Comparison of ENCODE assay signal across 8 cellular contexts in genomic region chr3:13192471-13193213, GRCh38.
DNase-seq lines count a peak whose midpoint lies in the region; ATAC-seq, FAIRE-seq and TF ChIP-seq lines count a peak whose summit lies in the region.

No MANE protein-coding gene starts in this region.

- H4K91ac ChIP-seq in mesenchymal stem cell (ENCODE audit: low read length): no peak overlapping the region

- no peak overlapping the region for H3K4ac ChIP-seq in mesenchymal stem cell (ENCODE audit: low read depth in 1 of 2, low read length in 2 of 2)

- no peaks in the 10 kb centered on the region for H3K27me3 ChIP-seq in BLaER1
- H3K27me3 ChIP-seq in GM12878 (replicated peaks in 1 of 2; ENCODE audit: control insufficient read depth in 2 of 2, insufficient read depth in 2 of 2, low read length in 1 of 2): peaks cover 3 to 5% of the 10 kb centered on the region in 2 experiments; a peak in 3 of 4 replicates
- peaks cover 29 to 42% of the 10 kb centered on the region in 2 experiments for H3K27me3 ChIP-seq in mesenchymal stem cell (ENCODE audit: control insufficient read depth in 1 of 2, insufficient read depth in 1 of 2, low read length in 2 of 2)
- no peaks in the 10 kb centered on the region for H3K27me3 ChIP-seq in tibial nerve

- H2BK5ac ChIP-seq in mesenchymal stem cell (ENCODE audit: low read depth, low read length, poor library complexity, severe bottlenecking): no peak overlapping the region

- no peak overlapping the region for H2BK15ac ChIP-seq in mesenchymal stem cell (ENCODE audit: low read depth, poor library complexity, severe bottlenecking)

- H3K79me1 ChIP-seq in mesenchymal stem cell (replicated peaks; ENCODE audit: low read length, poor library complexity, severe bottlenecking): no peaks in the 10 kb centered on the region

- BruUV-seq in GM12878 (replicated peaks; lab: Mats Ljungman, UMichigan): no TSS peak

- TF ChIP-seq RAD21 in GM12878 (IDR thresholded peaks at IDR 0.05; ENCODE audit: insufficient read depth, low read depth, low read length): no peak

- no peak overlapping the region for H3K4me3 ChIP-seq in BLaER1
- H3K4me3 ChIP-seq in GM12878: no peak overlapping the region
- no peak overlapping the region for H3K4me3 ChIP-seq in mesenchymal stem cell (ENCODE audit: insufficient read depth in 1 of 2, low read depth in 1 of 2, low read length in 2 of 2)
- H3K4me3 ChIP-seq in tibial nerve: no peak overlapping the region

- H3K27ac ChIP-seq in BLaER1 (peak overlapping the region; percentile 83), GM12878 (ENCODE audit: control insufficient read depth, insufficient read depth) (no peak overlapping the region), mesenchymal stem cell (ENCODE audit: low read length, poor library complexity, severe bottlenecking) (no peak overlapping the region), tibial nerve (no peak overlapping the region)

- no peak overlapping the region for H2AK5ac ChIP-seq in mesenchymal stem cell (ENCODE audit: low read length, severe bottlenecking)

- FAIRE-seq in GM12878 (lab: Jason Lieb, UNC): no peak

- H2AFZ ChIP-seq in GM12878 (ENCODE audit: control insufficient read depth, low read depth, low read length): no peak overlapping the region
- no peak overlapping the region for H2AFZ ChIP-seq in mesenchymal stem cell (ENCODE audit: low read depth, low read length)

- in situ Hi-C loops in GM12878 (cut with MboI): no loop called here

- POLR2A ChIA-PET in GM12878 (lab: Charles Lee): no interaction called here

- no peaks in the 10 kb centered on the region for H3K36me3 ChIP-seq in BLaER1
- H3K36me3 ChIP-seq in GM12878 (ENCODE audit: control insufficient read depth in 2 of 2, insufficient read depth in 2 of 2, low read length in 1 of 2): no peaks in the 10 kb centered on the region
- H3K36me3 ChIP-seq in mesenchymal stem cell (ENCODE audit: control insufficient read depth in 1 of 2, insufficient read depth in 2 of 2, low read depth in 1 of 2, low read length in 2 of 2): no peaks in the 10 kb centered on the region
- no peaks in the 10 kb centered on the region for H3K36me3 ChIP-seq in tibial nerve

- TF ChIP-seq POLR2A in GM12878 (IDR thresholded peaks at IDR 0.05; ENCODE audit: low read depth, low read length) (no peak), tibial nerve (IDR thresholded peaks at IDR 0.05) (no peak)

- peaks cover 97% of the 10 kb centered on the region for H3K4me1 ChIP-seq in BLaER1
- no peaks in the 10 kb centered on the region for H3K4me1 ChIP-seq in GM12878 (ENCODE audit: control insufficient read depth, insufficient read depth, low read length)
- H3K4me1 ChIP-seq in mesenchymal stem cell (ENCODE audit: control insufficient read depth, insufficient read depth, low read depth, low read length): peaks cover 16% of the 10 kb centered on the region
- H3K4me1 ChIP-seq in tibial nerve: no peaks in the 10 kb centered on the region

- H3K4me2 ChIP-seq in BLaER1 (peak overlapping the region; percentile 92), GM12878 (ENCODE audit: control insufficient read depth, insufficient read depth) (no peak overlapping the region), mesenchymal stem cell (ENCODE audit: low read length, poor library complexity, severe bottlenecking) (no peak overlapping the region)

- 39% methylated on average over 16 of the region's 16 CpGs for WGBS in GM12878 (ENCODE audit: insufficient coverage, insufficient replicate concordance, low lambda C conversion rate, missing lambda C conversion rate)
- WGBS in mesenchymal stem cell: 87% methylated on average over 16 of the region's 16 CpGs
- WGBS in tibial nerve, 2 donors: 78 to 90% methylated on average over 12 to 16 of the region's 16 CpGs

- peak overlapping the region; percentile 72 for H3K9ac ChIP-seq in BLaER1
- H3K9ac ChIP-seq in GM12878 (ENCODE audit: control insufficient read depth, insufficient read depth, low read length): no peak overlapping the region
- H3K9ac ChIP-seq in mesenchymal stem cell (ENCODE audit: low read length): no peak overlapping the region

- H3K14ac ChIP-seq in mesenchymal stem cell (ENCODE audit: low read length in 2 of 2): no peak overlapping the region

- SMC1A ChIA-PET in GM12878 (lab: Charles Lee; ENCODE audit: uncharacterized antibody, unreplicated experiment): no interaction called here

- H3K18ac ChIP-seq in mesenchymal stem cell (ENCODE audit: low read depth in 1 of 2, low read length in 2 of 2): no peak overlapping the region

- H3K9me3 ChIP-seq in BLaER1 (peaks cover 20% of the 10 kb centered on the region), GM12878 (replicated peaks; ENCODE audit: control insufficient read depth, insufficient read depth, low read length) (no peaks in the 10 kb centered on the region), mesenchymal stem cell (ENCODE audit: control insufficient read depth, low read length) (no peaks in the 10 kb centered on the region), tibial nerve (peaks cover 0 to 6% (median 0%) of the 10 kb centered on the region in 4 donors)

- H3K23ac ChIP-seq in mesenchymal stem cell (ENCODE audit: low read length in 2 of 2): no peak overlapping the region

- RAD21 ChIA-PET in GM12878 (lab: Charles Lee; ENCODE audit: unreplicated experiment): interaction anchor here (0.7 to 1.4 kb wide), 3 partner anchors 163 to 260 kb away, joined by 3 to 4 read pairs (median 3); no protein-coding TSS in a partner anchor

- DNase-seq in HuH-7.5 (ENCODE audit: low spot score): peak; percentile 76
- DNase-seq in GM12878 (ENCODE audit: low read depth, low spot score): no peak
- DNase-seq in mesenchymal stem cell: peak; percentile 11
- DNase-seq in NCI-H748 treated with DMSO at 0.1 percent for 48 hours (lab: John Stamatoyannopoulos, UW): no peak
- no peak for DNase-seq in activated CD4-positive, alpha-beta T cell treated with anti-CD3 and anti-CD28 coated beads, Interleukin-2, amount 50 U/mL, for 48 hours
- DNase-seq in NCI-H1436 treated with DMSO at 0.1 percent for 48 hours (lab: John Stamatoyannopoulos, UW): no peak
- no peak for DNase-seq in tibial nerve (ENCODE audit: low spot score in 2 of 2)

- CTCF ChIA-PET in GM12878 (lab: Yijun Ruan, JAX): interaction anchor here (1.0 kb wide), 1 partner anchor 90 kb away, joined by 4 read pairs; no protein-coding TSS in a partner anchor

- no peak overlapping the region for H2BK12ac ChIP-seq in mesenchymal stem cell (ENCODE audit: low read length in 2 of 2)

- intact Hi-C loops in GM12878 (cut with micrococcal nuclease; ENCODE audit: unreplicated experiment): no loop called here

- TF ChIP-seq EP300 in GM12878 (IDR thresholded peaks at IDR 0.05; ENCODE audit: borderline replicate concordance in 1 of 2, control insufficient read depth in 1 of 2, low read depth in 2 of 2, low read length in 2 of 2): no peak
- no peak for TF ChIP-seq EP300 in tibial nerve (IDR thresholded peaks at IDR 0.05)

- H4K8ac ChIP-seq in mesenchymal stem cell (ENCODE audit: low read length): no peak overlapping the region

- no peaks in the 10 kb centered on the region for H3K79me2 ChIP-seq in GM12878 (ENCODE audit: control insufficient read depth, insufficient read depth, low read length)

- TF ChIP-seq CTCF in GM12878 (IDR thresholded peaks at IDR 0.05 in 2 of 3, conservative IDR thresholded peaks at IDR 0.05 in 1 of 3; ENCODE audit: control insufficient read depth in 2 of 3, extremely low read depth in 1 of 3, insufficient read depth in 1 of 3, low read depth in 3 of 3, low read length in 3 of 3) (peak; percentile 5 to 48 (median 25); a peak in 3 of 6 replicates), tibial nerve (IDR thresholded peaks at IDR 0.05) (peak in 1 of 5 experiments; percentile 12)

- H4K20me1 ChIP-seq in BLaER1: no peaks in the 10 kb centered on the region
- no peaks in the 10 kb centered on the region for H4K20me1 ChIP-seq in GM12878 (ENCODE audit: control insufficient read depth, insufficient read depth)

- H2BK120ac ChIP-seq in mesenchymal stem cell (ENCODE audit: low read depth, low read length): no peak overlapping the region

- peak; percentile 63 for ATAC-seq in GM12878

TF ChIP-seq in GM12878, 131 proteins besides CTCF, POLR2A, EP300 and RAD21:
- TF ChIP-seq FOXM1 (IDR thresholded peaks at IDR 0.05; ENCODE audit: low read depth, low read length): no peak
- TF ChIP-seq MLLT1 (IDR thresholded peaks at IDR 0.05): no peak
- no peak for TF ChIP-seq STAT1 (conservative IDR thresholded peaks at IDR 0.05)
- TF ChIP-seq PML (IDR thresholded peaks at IDR 0.05; ENCODE audit: low read length): no peak
TF ChIP-seq in GM12878: peak in this region for 0.

Comparison
In these comparisons a context has a peak if more than half of its experiments do, and no peak if none do; other contexts are left out.
1. DNase-seq: peak in HuH-7.5 (single experiment) and mesenchymal stem cell (single experiment); none in GM12878 (single experiment), NCI-H748 treated with DMSO at 0.1 percent for 48 hours (single experiment), activated CD4-positive, alpha-beta T cell treated with anti-CD3 and anti-CD28 coated beads, Interleukin-2, amount 50 U/mL, for 48 hours (0 of 2), NCI-H1436 treated with DMSO at 0.1 percent for 48 hours (single experiment) and tibial nerve (0 of 2).